Comparison of ENCODE assay signal across 8 cellular contexts in genomic region chr20:8132015-8132631, GRCh38. TPM values are rescaled to one million over a fixed set of nuclear protein-coding genes. Genes with fewer than 3 reads are reported as not detected.
DNase-seq lines count a peak whose midpoint lies in the region; ATAC-seq and TF ChIP-seq lines count a peak whose summit lies in the region.

PLCB1 (plus strand) TSS chr20:8132266; CDS start chr20:8132652, 386 bp downstream.

- H3K9ac ChIP-seq in Loucy (ENCODE audit: low read depth, low read length, poor library complexity, severe bottlenecking): peak within 1 kb of the TSS; percentile 73

- H3K4me1 ChIP-seq in Loucy (ENCODE audit: insufficient read depth, low read length, poor library complexity, severe bottlenecking): peaks cover 34% of the 10 kb centered on the region
- peaks cover 32 to 46% of the 10 kb centered on the region in 2 experiments for H3K4me1 ChIP-seq in neutrophil (ENCODE audit: control insufficient read depth in 1 of 2, insufficient read depth in 1 of 2, low read depth in 1 of 2, low read length in 1 of 2)

- H3F3A ChIP-seq in Loucy (ENCODE audit: low read depth): no peaks in the 10 kb centered on the region

- no peaks in the 10 kb centered on the region for H3K9me2 ChIP-seq in Loucy (replicated peaks; ENCODE audit: low read depth, low read length)

- peak; percentile 78 for ATAC-seq in GM21825 (IDR thresholded peaks at IDR 0.05; ENCODE audit: unreplicated experiment)

- peak within 1 kb of the TSS; percentile 80 for H3K4me2 ChIP-seq in Loucy (ENCODE audit: low read depth, low read length, poor library complexity, severe bottlenecking)

- peaks cover 45% of the 10 kb centered on the region for H3K79me2 ChIP-seq in Loucy (ENCODE audit: insufficient read depth, low read length)

- H3K4me3 ChIP-seq in Loucy (ENCODE audit: low read length, poor library complexity, severe bottlenecking): peak within 1 kb of the TSS; percentile 92
- H3K4me3 ChIP-seq in neutrophil (ENCODE audit: low read depth in 1 of 2, low read length in 1 of 2): peak within 1 kb of the TSS; percentile 59 to 70

- H3K27ac ChIP-seq in neutrophil: peak within 1 kb of the TSS; percentile 52

- H3K27me3 ChIP-seq in Loucy (ENCODE audit: insufficient read depth, low read length, poor library complexity, severe bottlenecking) (no peaks in the 10 kb centered on the region), neutrophil (peaks cover 43% of the 10 kb centered on the region)

- no peaks in the 10 kb centered on the region for H3K36me3 ChIP-seq in Loucy (ENCODE audit: insufficient read depth, low read length)
- H3K36me3 ChIP-seq in neutrophil: no peaks in the 10 kb centered on the region

- TF ChIP-seq CTCF in Loucy (conservative IDR thresholded peaks at IDR 0.05; ENCODE audit: low read length): peak; percentile 77
- peak; percentile 87 for TF ChIP-seq CTCF in neutrophil (IDR thresholded peaks at IDR 0.05)
- TF ChIP-seq CTCF in subcutaneous adipose tissue (IDR thresholded peaks at IDR 0.05; ENCODE audit: low read depth): no peak

- H3K9me3 ChIP-seq in Loucy (ENCODE audit: insufficient read depth, low read depth, low read length) (no peaks in the 10 kb centered on the region), neutrophil (no peaks in the 10 kb centered on the region)

- peak within 1 kb of the TSS; percentile 91 for H2AFZ ChIP-seq in Loucy (ENCODE audit: low read length)

- peak; percentile 84 for DNase-seq in DMS153 treated with DMSO at 0.1 percent for 48 hours (lab: John Stamatoyannopoulos, UW; ENCODE audit: unreplicated experiment)
- DNase-seq in SK-N-DZ (ENCODE audit: low spot score): peak; percentile 88
- DNase-seq in activated naive CD4-positive, alpha-beta T cell treated with anti-CD3 and anti-CD28 coated beads, Interleukin-2, amount 50 U/mL, for 16 hours: peak; percentile 64
- DNase-seq in globus pallidus (ENCODE audit: low spot score): peak; percentile 73

- peaks cover 4% of the 10 kb centered on the region for H4K20me1 ChIP-seq in Loucy (ENCODE audit: insufficient read depth, low read length, poor library complexity, severe bottlenecking)

RNA-seq across cellular contexts. Expression of gene PLCB1, which starts in this region (rescaled TPM):
- 23.8 and 25.3 TPM in 2 replicates for polyA plus RNA-seq in SK-N-DZ (2014; cell fraction: cytosol; rRNA removed)
- polyA plus RNA-seq in SK-N-DZ (2014; cell fraction: nucleus; rRNA removed): 17.6 and 24.9 TPM in 2 replicates
- total RNA-seq in subcutaneous adipose tissue: 10 to 100 TPM; 14.1 to 26.7 (median 18.4) TPM

Comparison
In these comparisons a context has a peak if more than half of its experiments do, and no peak if none do; other contexts are left out.
1. Peak in every context shown above with its lines: DNase-seq, ATAC-seq, H3K4me3 ChIP-seq and H3K27ac ChIP-seq.